13 cellular contexts compared by ENCODE assay signal in genomic region chr4:107699466-107700206, GRCh38. TPM values are rescaled to one million over a fixed set of nuclear protein-coding genes. Genes with fewer than 3 reads are reported as not detected.
A peak's percentile ranks its signal among the peaks of the same experiment; 100 is the strongest.
DNase-seq lines count a peak whose midpoint lies in the region.
"Had no signal": no experiment of that assay in that cellular context is flagged by ENCODE, and none has a peak within 500 bp of the region (broad histone marks: within the 10 kb centered on the region; RNA-seq: fewer than 3 reads in every experiment).

No MANE protein-coding gene starts in this region.

- peak overlapping the region; percentile 20 for H3K27ac ChIP-seq in epithelial cell of prostate
- H3K27ac ChIP-seq: BLaER1 treated with 17β-estradiol and CSF1 and Interleukin-3, amounts not matched to agents 10 nM and 100 nM; Peyer's patch had no signal

- peak; percentile 65 for DNase-seq in HT1080 (ENCODE audit: low read depth)
- DNase-seq in astrocyte of the hippocampus (ENCODE audit: low read depth, low spot score) = peak; percentile 22
- no peak for DNase-seq in epithelial cell of prostate (ENCODE audit: low read depth, low spot score)
- no peak for DNase-seq in LoVo (ENCODE audit: low spot score)
- DNase-seq in NCI-H226 = no peak
- no peak for DNase-seq in NAMALWA (ENCODE audit: low spot score)
- DNase-seq in activated effector memory CD4-positive, alpha-beta T cell treated with Interleukin-2 at 50 U/mL for 16 hours = no peak
- DNase-seq: EL, NCI-H1105, NCI-H187 treated with DMSO at 0.1 percent for 48 hours, Peyer's patch, Right ventricle myocardium superior had no signal

RNA-seq across cellular contexts. Expression of gene PAPSS1, which starts 20.4 kb away (rescaled TPM):
- 39.6 and 48.9 TPM in 2 replicates for total RNA-seq in HT1080 (2014; rRNA removed; shearing (Covaris generic))
- 43.8 and 52.6 TPM in 2 replicates for polyA plus RNA-seq in HT1080 (2015; cell fraction: cytosol; rRNA removed)
- polyA plus RNA-seq in HT1080 (2015; cell fraction: nucleus; rRNA removed) = 80.2 and 85.3 TPM in 2 replicates

Comparison
In these comparisons a context has a peak if more than half of its experiments do, and no peak if none do; other contexts are left out.
1. DNase-seq: peak in HT1080 (single experiment) and astrocyte of the hippocampus (single experiment); none in epithelial cell of prostate (single experiment), LoVo (single experiment), NCI-H226 (single experiment), NAMALWA (single experiment) and activated effector memory CD4-positive, alpha-beta T cell treated with Interleukin-2 at 50 U/mL for 16 hours (single experiment).